In genomic region chr3:59713971-59714370, GRCh38 we compare ENCODE assay signal across 26 cellular contexts.
DNase-seq lines count a peak whose midpoint lies in the region; ATAC-seq and TF ChIP-seq lines count a peak whose summit lies in the region.
"Had no signal": no experiment of that assay in that cellular context is flagged by ENCODE, and none has a peak within 500 bp of the region (broad histone marks: within the 10 kb centered on the region; RNA-seq: fewer than 3 reads in every experiment).

No MANE protein-coding gene starts in this region.

- no peaks in the 10 kb centered on the region for H3K9me2 ChIP-seq in PC-9 (ENCODE audit: insufficient read depth)

- H4K20me1 ChIP-seq in PC-9 (ENCODE audit: insufficient read depth), result no peaks in the 10 kb centered on the region
- H4K20me1 ChIP-seq: BLaER1 had no signal

- H3K4me1 ChIP-seq in PC-9 (replicated peaks; ENCODE audit: insufficient read depth), result no peaks in the 10 kb centered on the region

- no peaks in the 10 kb centered on the region for H3F3A ChIP-seq in PC-9 (ENCODE audit: insufficient read depth, low read depth)

- H3K9me3 Mint-ChIP-seq in brain (peaks cover 3 to 10% (median 5%) of the 10 kb centered on the region in 5 experiments), immature natural killer cell (peaks cover 0 to 7% (median 0%) of the 10 kb centered on the region in 6 donors)

- H3K4me2 ChIP-seq in PC-9, result no peak overlapping the region
- H3K4me2 ChIP-seq: BLaER1 had no signal

- no peak overlapping the region for H2AFZ ChIP-seq in PC-9

- H3K27ac Mint-ChIP-seq in brain (peak overlapping the region in 3 of 5 experiments; percentile 18 to 56 (median 25)), immature natural killer cell (no peak overlapping the region)
- H3K27ac Mint-ChIP-seq: CD14-positive monocyte; CD4-positive, alpha-beta memory T cell; CD4-positive, CD25-positive, alpha-beta regulatory T cell; CD8-positive, alpha-beta memory T cell had no signal

- in situ Hi-C loops in astrocyte of the cerebellum (cut with HindIII; ENCODE audit: low sequenced_read_pairs), result no loop called here

- no peaks in the 10 kb centered on the region for H3K27me3 ChIP-seq in PC-9 (ENCODE audit: insufficient read depth, low read depth)
- H3K27me3 ChIP-seq: BE2C, BLaER1 had no signal

- H3K4me3 Mint-ChIP-seq in brain (no peak overlapping the region), immature natural killer cell (no peak overlapping the region)
- H3K4me3 Mint-ChIP-seq: CD14-positive monocyte; CD4-positive, alpha-beta memory T cell; CD4-positive, CD25-positive, alpha-beta regulatory T cell; CD8-positive, alpha-beta memory T cell had no signal

- POLR2A ChIA-PET in PC-9 (lab: Charles Lee; ENCODE audit: unreplicated experiment), result interaction anchor here (0.6 kb wide), 1 partner anchor 104 kb away, joined by 6 read pairs; no protein-coding TSS in a partner anchor

- no peak for ATAC-seq in GM21737 (IDR thresholded peaks at IDR 0.05; ENCODE audit: unreplicated experiment)
- ATAC-seq: GM12878 had no signal

- no TSS peak for BruUV-seq in PC-9 (replicated peaks; lab: Mats Ljungman, UMichigan)

- no peaks in the 10 kb centered on the region for H3K36me3 ChIP-seq in PC-9 (ENCODE audit: low read depth)
- H3K36me3 ChIP-seq: BE2C, BLaER1 had no signal

- H3K27ac ChIP-seq in PC-9, result no peak overlapping the region
- H3K27ac ChIP-seq: BLaER1 had no signal

- H3K27me3 Mint-ChIP-seq in brain (peaks cover 18% of the 10 kb centered on the region), immature natural killer cell (ENCODE audit: low read depth in 3 of 3) (peaks cover 0 to 12% (median 0%) of the 10 kb centered on the region in 3 donors)
- H3K27me3 Mint-ChIP-seq: CD4-positive, alpha-beta memory T cell had no signal

- H3K79me2 ChIP-seq in PC-9 (ENCODE audit: low read depth), result no peaks in the 10 kb centered on the region

- DNase-seq in NCI-H69 (lab: John Stamatoyannopoulos, UW) (peak; percentile 75), astrocyte of the cerebellum (ENCODE audit: low read depth) (peak; percentile 15), renal cortical epithelial cell (ENCODE audit: low read depth) (peak; percentile 75), PC-9 (no peak), immature natural killer cell (no peak), cardiac septum (ENCODE audit: low spot score) (no peak)
- DNase-seq: 8988T; ACHN; BE2C; C1 segment of cervical spinal cord; CD4-positive, alpha-beta memory T cell; CD4-positive, CD25-positive, alpha-beta regulatory T cell; CD8-positive, alpha-beta memory T cell; COR-L47; DMS 273 treated with DMSO at 0.1 percent for 48 hours; DMS153; DMS53; DMS79; DND-41; EL; GDM1 had no signal

- CTCF ChIA-PET in PC-9 (lab: Charles Lee), result no interaction called here

- intact Hi-C loops in PC-9 (cut with micrococcal nuclease; ENCODE audit: unreplicated experiment) (no loop called here), cardiac septum (cut with DNase I) (no loop called here)

- H3K4me3 ChIP-seq in astrocyte of the cerebellum (ENCODE audit: low read depth, low read length) (no peak overlapping the region), PC-9 (no peak overlapping the region)
- H3K4me3 ChIP-seq: BLaER1, GM12878 had no signal

- H3K9me3 ChIP-seq in PC-9 (ENCODE audit: insufficient read depth, low read depth), result no peaks in the 10 kb centered on the region
- H3K9me3 ChIP-seq: BE2C had no signal

- TF ChIP-seq CTCF in astrocyte of the cerebellum (IDR thresholded peaks at IDR 0.05; ENCODE audit: low read depth, low read length, missing control alignments) (no peak), brain (conservative IDR thresholded peaks at IDR 0.05) (no peak), PC-9 (conservative IDR thresholded peaks at IDR 0.05) (no peak)

- H3K36me3 Mint-ChIP-seq in brain (no peaks in the 10 kb centered on the region), immature natural killer cell (peaks cover 0 to 4% (median 0%) of the 10 kb centered on the region in 3 donors)
- H3K36me3 Mint-ChIP-seq: CD14-positive monocyte; CD4-positive, CD25-positive, alpha-beta regulatory T cell had no signal

- peaks cover 37% of the 10 kb centered on the region for H3K4me1 Mint-ChIP-seq in brain
- no peaks in the 10 kb centered on the region for H3K4me1 Mint-ChIP-seq in immature natural killer cell
- H3K4me1 Mint-ChIP-seq: CD14-positive monocyte; CD4-positive, alpha-beta memory T cell; CD8-positive, alpha-beta memory T cell had no signal

Comparison
In these comparisons a context has a peak if more than half of its experiments do, and no peak if none do; other contexts are left out.
1. DNase-seq: peak in NCI-H69 (single experiment), astrocyte of the cerebellum (single experiment) and renal cortical epithelial cell (single experiment); none in PC-9 (0 of 2), immature natural killer cell (0 of 3) and cardiac septum (single experiment).
2. H3K27ac Mint-ChIP-seq: peak in brain (3 of 5); none in immature natural killer cell (0 of 6).